Comparison of ENCODE assay signal across 17 cellular contexts in genomic region chr12:6070472-6071257, GRCh38. TPM values are rescaled to one million over a fixed set of nuclear protein-coding genes. Genes with fewer than 3 reads are reported as not detected.
DNase-seq lines count a peak whose midpoint lies in the region; ATAC-seq, FAIRE-seq and TF ChIP-seq lines count a peak whose summit lies in the region.
"Had no signal": no experiment of that assay in that cellular context is flagged by ENCODE, and none has a peak within 500 bp of the region (broad histone marks: within the 10 kb centered on the region; RNA-seq: fewer than 3 reads in every experiment).

No MANE protein-coding gene starts in this region.

- no peak for ATAC-seq in T-helper 17 cell
- ATAC-seq in GM18517 (IDR thresholded peaks at IDR 0.05; ENCODE audit: unreplicated experiment): no peak
- no peak for ATAC-seq in naive thymus-derived CD4-positive, alpha-beta T cell

- WGBS in liver: 68% methylated on average over 11 of the region's 11 CpGs

- H3K27ac Mint-ChIP-seq in Caco-2 (ENCODE audit: unreplicated experiment) (peak overlapping the region; percentile 73), T-helper 17 cell (peak overlapping the region; percentile 4)
- H3K27ac Mint-ChIP-seq in naive thymus-derived CD4-positive, alpha-beta T cell: peak overlapping the region in 2 of 9 donors; percentile 9 to 41
- H3K27ac Mint-ChIP-seq: activated naive CD8-positive, alpha-beta T cell treated with anti-CD3 and anti-CD28 coated beads, Interleukin-2, amount 10 ng/mL, durations not matched to agents 7 days and 5 days had no signal

- intact Hi-C loops in Caco-2 (cut with micrococcal nuclease; ENCODE audit: unreplicated experiment): loop anchor here (1.0 to 10.0 kb wide), 2 partner anchors 14 to 304 kb away; partner anchors contain the start of gene SCNN1A
- intact Hi-C loops in naive thymus-derived CD4-positive, alpha-beta T cell (cut with micrococcal nuclease): loop anchor here in 1 of 2 donors (10.0 kb wide), 1 partner anchor 94 kb away; no protein-coding TSS in a partner anchor

- no peak overlapping the region for H3K4me3 ChIP-seq in Caco-2 (ENCODE audit: low read depth, low read length)
- no peak overlapping the region for H3K4me3 ChIP-seq in liver (ENCODE audit: low read depth in 1 of 3, low read length in 3 of 3)
- H3K4me3 ChIP-seq in naive thymus-derived CD4-positive, alpha-beta T cell (ENCODE audit: low read length): no peak overlapping the region
- H3K4me3 ChIP-seq: spleen had no signal

- H3K9ac ChIP-seq in liver (ENCODE audit: low read depth in 1 of 2, low read length in 2 of 2): peak overlapping the region in 1 of 2 donors; percentile 43

- H3K4me1 Mint-ChIP-seq in Caco-2 (ENCODE audit: low read depth, unreplicated experiment) (peaks cover 56% of the 10 kb centered on the region), T-helper 17 cell (peaks cover 31% of the 10 kb centered on the region)
- H3K4me1 Mint-ChIP-seq in naive thymus-derived CD4-positive, alpha-beta T cell: peaks cover 29 to 35% (median 32%) of the 10 kb centered on the region in 7 donors

- no peaks in the 10 kb centered on the region for H3K27me3 ChIP-seq in Caco-2 (replicated peaks; ENCODE audit: control insufficient read depth, insufficient read depth, low read length)
- H3K27me3 ChIP-seq in liver (ENCODE audit: control insufficient read depth in 4 of 4, insufficient read depth in 4 of 4, low read length in 3 of 4): no peaks in the 10 kb centered on the region
- H3K27me3 ChIP-seq in naive thymus-derived CD4-positive, alpha-beta T cell (ENCODE audit: control insufficient read depth in 2 of 2, insufficient read depth in 2 of 2, low read length in 2 of 2): no peaks in the 10 kb centered on the region

- no TSS peak for BruUV-seq in Caco-2 (replicated peaks; lab: Mats Ljungman, UMichigan)

- H3K9me3 Mint-ChIP-seq in Caco-2 (ENCODE audit: unreplicated experiment): no peaks in the 10 kb centered on the region
- H3K9me3 Mint-ChIP-seq in naive thymus-derived CD4-positive, alpha-beta T cell: peaks cover 0 to 2% (median 0%) of the 10 kb centered on the region in 11 donors
- H3K9me3 Mint-ChIP-seq: activated naive CD8-positive, alpha-beta T cell treated with anti-CD3 and anti-CD28 coated beads, Interleukin-2, amount 10 ng/mL, durations not matched to agents 7 days and 5 days had no signal

- H3K36me3 ChIP-seq in Caco-2 (ENCODE audit: control insufficient read depth, insufficient read depth, low read length) (no peaks in the 10 kb centered on the region), liver (ENCODE audit: control insufficient read depth in 4 of 4, insufficient read depth in 3 of 4, low read depth in 1 of 4, low read length in 3 of 4) (no peaks in the 10 kb centered on the region)
- no peaks in the 10 kb centered on the region for H3K36me3 ChIP-seq in naive thymus-derived CD4-positive, alpha-beta T cell (ENCODE audit: control insufficient read depth in 2 of 3, insufficient read depth in 3 of 3, low read length in 3 of 3)

- H3K27me3 Mint-ChIP-seq in Caco-2 (ENCODE audit: insufficient read depth, unreplicated experiment) (no peaks in the 10 kb centered on the region), T-helper 17 cell (peaks cover 32% of the 10 kb centered on the region)
- peaks cover 0 to 21% (median 4%) of the 10 kb centered on the region in 5 donors for H3K27me3 Mint-ChIP-seq in naive thymus-derived CD4-positive, alpha-beta T cell

- peak; percentile 56 to 70 for TF ChIP-seq RAD21 in liver (IDR thresholded peaks at IDR 0.05)

- peaks cover 6% of the 10 kb centered on the region for H3K36me3 Mint-ChIP-seq in Caco-2 (ENCODE audit: insufficient read depth, unreplicated experiment)
- no peaks in the 10 kb centered on the region for H3K36me3 Mint-ChIP-seq in T-helper 17 cell (ENCODE audit: low read depth)
- no peaks in the 10 kb centered on the region for H3K36me3 Mint-ChIP-seq in naive thymus-derived CD4-positive, alpha-beta T cell
- H3K36me3 Mint-ChIP-seq: activated naive CD8-positive, alpha-beta T cell treated with anti-CD3 and anti-CD28 coated beads, Interleukin-2, amount 10 ng/mL, durations not matched to agents 7 days and 5 days had no signal

- H3K27ac ChIP-seq in liver (ENCODE audit: low read depth in 1 of 2, low read length in 2 of 2): peak overlapping the region; percentile 83 to 91
- H3K27ac ChIP-seq in naive thymus-derived CD4-positive, alpha-beta T cell (ENCODE audit: low read depth, low read length): no peak overlapping the region

- CTCF ChIA-PET in Caco-2 (lab: Charles Lee): interaction anchor here (0.6 to 4.6 kb wide), 15 partner anchors 14 to 813 kb away, joined by 3 to 28 read pairs (median 5); partner anchors contain the start of gene PLEKHG6
- CTCF ChIA-PET in naive thymus-derived CD4-positive, alpha-beta T cell (lab: Charles Lee): interaction anchor here (0.8 to 4.5 kb wide), 4 partner anchors 11 to 214 kb away, joined by 3 to 23 read pairs (median 3); no protein-coding TSS in a partner anchor

- H3K4me1 ChIP-seq in Caco-2: peaks cover 35% of the 10 kb centered on the region
- H3K4me1 ChIP-seq in liver (ENCODE audit: control insufficient read depth in 4 of 4, insufficient read depth in 4 of 4, low read length in 3 of 4): peaks cover 10 to 40% (median 18%) of the 10 kb centered on the region in 4 donors
- H3K4me1 ChIP-seq in naive thymus-derived CD4-positive, alpha-beta T cell (ENCODE audit: control insufficient read depth in 2 of 2, insufficient read depth in 2 of 2, low read length in 2 of 2): peaks cover 10 to 25% of the 10 kb centered on the region in 2 donors

- TF ChIP-seq CTCF in Caco-2 (IDR thresholded peaks at IDR 0.05; ENCODE audit: insufficient read depth in 1 of 2, low read depth in 1 of 2, low read length in 1 of 2, severe bottlenecking in 1 of 2, unreplicated experiment in 1 of 2): no peak
- TF ChIP-seq CTCF in liver (IDR thresholded peaks at IDR 0.05; ENCODE audit: low read depth, low read length, missing input control): no peak

- H3K9me3 ChIP-seq in Caco-2 (no peaks in the 10 kb centered on the region), T-helper 17 cell (ENCODE audit: control insufficient read depth, low read length, poor library complexity, severe bottlenecking) (no peaks in the 10 kb centered on the region), liver (ENCODE audit: control insufficient read depth in 4 of 4, low read length in 3 of 4) (no peaks in the 10 kb centered on the region)
- no peaks in the 10 kb centered on the region for H3K9me3 ChIP-seq in naive thymus-derived CD4-positive, alpha-beta T cell (ENCODE audit: control insufficient read depth in 2 of 3, low read length in 3 of 3)
- H3K9me3 ChIP-seq: spleen had no signal

- POLR2A ChIA-PET in Caco-2 (lab: Charles Lee): interaction anchor here (1.9 kb wide), 2 partner anchors 14 to 18 kb away, joined by 12 to 16 read pairs; no protein-coding TSS in a partner anchor
- POLR2A ChIA-PET in naive thymus-derived CD4-positive, alpha-beta T cell (lab: Charles Lee): no interaction called here

- H3K4me3 Mint-ChIP-seq in Caco-2 (ENCODE audit: unreplicated experiment): peak overlapping the region; percentile 5
- H3K4me3 Mint-ChIP-seq in T-helper 17 cell: no peak overlapping the region
- H3K4me3 Mint-ChIP-seq in naive thymus-derived CD4-positive, alpha-beta T cell: no peak overlapping the region
- H3K4me3 Mint-ChIP-seq: activated naive CD8-positive, alpha-beta T cell treated with anti-CD3 and anti-CD28 coated beads, Interleukin-2, amount 10 ng/mL, durations not matched to agents 7 days and 5 days had no signal

- DNase-seq in Caco-2 (peak; percentile 77 to 85), NCI-H2029 (lab: John Stamatoyannopoulos, UW) (peak; percentile 91), T-helper 17 cell (no peak), GM19238 (ENCODE audit: insufficient read length, low spot score) (no peak), urothelium cell line (ENCODE audit: low spot score) (no peak)
- DNase-seq in naive thymus-derived CD4-positive, alpha-beta T cell: no peak
- DNase-seq: activated CD4-positive, alpha-beta T cell treated with anti-CD3 and anti-CD28 coated beads for 1 hour; activated naive CD8-positive, alpha-beta T cell treated with anti-CD3 and anti-CD28 coated beads, Interleukin-2, amount 10 ng/mL, durations not matched to agents 7 days and 5 days; cerebellar nuclear complex; mesendoderm; NCI-H2081 treated with DMSO at 0.1 percent for 48 hours; nucleus accumbens; spleen had no signal

- no peak for FAIRE-seq in urothelium cell line (lab: Jason Lieb, UNC)
- FAIRE-seq: RCC 7860 had no signal

TF ChIP-seq in liver, 16 proteins besides CTCF, POLR2A, EP300 and RAD21 (continues in another document):
- TF ChIP-seq YY1 (IDR thresholded peaks at IDR 0.05): peak; percentile 93
- TF ChIP-seq FOXA1 (IDR thresholded peaks at IDR 0.05): peak; percentile 47
- TF ChIP-seq HNF4A (conservative IDR thresholded peaks at IDR 0.05): peak; percentile 99 to 100
- peak; percentile 73 for TF ChIP-seq NR2F2 (IDR thresholded peaks at IDR 0.05)
- TF ChIP-seq MAX (IDR thresholded peaks at IDR 0.05): peak; percentile 98
- TF ChIP-seq TAF1 (conservative IDR thresholded peaks at IDR 0.05): no peak
- peak; percentile 65 for TF ChIP-seq FOXA2 (IDR thresholded peaks at IDR 0.05)
- peak; percentile 99 for TF ChIP-seq HNF4G (IDR thresholded peaks at IDR 0.05)
- TF ChIP-seq ZBTB33 (IDR thresholded peaks at IDR 0.05): peak; percentile 95
- TF ChIP-seq RXRA (IDR thresholded peaks at IDR 0.05): peak; percentile 100

RNA-seq across cellular contexts. Expression of gene VWF, which starts 53.8 kb away (rescaled TPM):
- total RNA-seq in Caco-2 (2022): 0.30 and 0.41 TPM in 2 replicates
- 1 to 10 TPM in 1 of 2 donors, under 1 TPM in 1; 0.55 to 4.1 TPM for total RNA-seq in T-helper 17 cell
- total RNA-seq in liver: 10 to 100 TPM in 1 of 2 donors, 1 to 10 TPM in 1; 2.1 to 10.8 TPM
- polyA plus RNA-seq in liver: 1 to 10 TPM; 3.3 to 4.6 TPM
- under 1 TPM in 3 of 5 experiments, not detected in 2; 0.21 to 0.34 (median 0.32) TPM for total RNA-seq in naive thymus-derived CD4-positive, alpha-beta T cell
- polyA plus RNA-seq in naive thymus-derived CD4-positive, alpha-beta T cell: not detected
- total RNA-seq: T-helper 1 cell treated with Interleukin-12 subunit alpha and Interleukin-12 subunit beta and Interleukin-4 antibody, amounts not matched to agents 30 ng/mL and 1 ng/mL, for 36 hours had no signal

Comparison
In these comparisons a context has a peak if more than half of its experiments do, and no peak if none do; other contexts are left out.
1. DNase-seq: peak in Caco-2 (2 of 2) and NCI-H2029 (single experiment); none in T-helper 17 cell (0 of 3), GM19238 (single experiment), naive thymus-derived CD4-positive, alpha-beta T cell (0 of 9) and urothelium cell line (single experiment).